In the genomic region with DNA sequence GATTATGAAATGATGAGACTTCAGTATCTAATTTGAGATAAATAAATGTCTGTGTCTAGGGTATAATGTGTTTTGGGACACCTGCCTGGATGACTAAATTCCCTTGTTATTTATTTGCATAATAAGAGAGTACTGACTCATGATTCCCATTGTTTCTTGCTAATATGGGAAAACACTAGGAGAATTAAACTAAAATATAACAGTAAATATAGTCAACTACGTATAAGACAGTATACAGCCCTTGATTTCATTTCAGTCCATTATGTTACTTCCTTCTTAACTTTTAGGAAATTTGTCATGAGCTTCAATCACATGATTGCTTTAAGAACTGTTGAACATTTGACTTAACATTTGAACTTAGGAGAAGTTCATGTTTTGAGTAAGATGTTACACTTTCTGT, we compare ENCODE assay signal across 12 cellular contexts.
DNase-seq lines count a peak whose midpoint lies in the region; ATAC-seq and TF ChIP-seq lines count a peak whose summit lies in the region.
"Had no signal": no experiment of that assay in that cellular context is flagged by ENCODE, and none has a peak within 500 bp of the region (broad histone marks: within the 10 kb centered on the region; RNA-seq: fewer than 3 reads in every experiment).

No MANE protein-coding gene starts in this region.

- no peak overlapping the region for H4K5ac ChIP-seq in H9 (ENCODE audit: insufficient read length, low read depth, low read length)

- peaks cover 27% of the 10 kb centered on the region for H3F3A ChIP-seq in PC-9 (ENCODE audit: insufficient read depth, low read depth)

- DNase-seq in activated CD4-positive, alpha-beta T cell treated with anti-CD3 and anti-CD28 coated beads for 36 hours, result no peak
- DNase-seq in activated CD4-positive, alpha-beta T cell treated with anti-CD3 and anti-CD28 coated beads, Interleukin-2, amount 50 U/mL, for 48 hours, result no peak
- DNase-seq in PC-9, result peak in 1 of 2 experiments; percentile 67
- DNase-seq in epithelial cell of esophagus (ENCODE audit: low read depth), result peak; percentile 84
- no peak for DNase-seq in HEK293T (ENCODE audit: extremely low spot score)
- no peak for DNase-seq in H9
- no peak for DNase-seq in NCI-H2196 treated with DMSO at 0.1 percent for 48 hours (lab: John Stamatoyannopoulos, UW; ENCODE audit: unreplicated experiment)
- DNase-seq: kidney, NCI-H1930 had no signal

- TF ChIP-seq CTCF in PC-9 (conservative IDR thresholded peaks at IDR 0.05) (no peak), epithelial cell of esophagus (IDR thresholded peaks at IDR 0.05; ENCODE audit: insufficient read depth, low read depth, low read length, missing control alignments) (no peak), H9 (conservative IDR thresholded peaks at IDR 0.05) (no peak)

- H3K4me2 ChIP-seq in PC-9 (peak overlapping the region; percentile 27), H9 (ENCODE audit: insufficient read depth, insufficient read length, low read length) (no peak overlapping the region)
- H3K4me2 ChIP-seq: neural progenitor cell had no signal

- H3K36me3 ChIP-seq in PC-9 (ENCODE audit: low read depth), result peaks cover 16% of the 10 kb centered on the region
- H3K36me3 ChIP-seq in skeletal muscle tissue (ENCODE audit: control insufficient read depth in 3 of 3, insufficient read depth in 3 of 3, low read length in 3 of 3), result peaks cover 0 to 17% (median 7%) of the 10 kb centered on the region in 3 donors
- H3K36me3 ChIP-seq: neural progenitor cell had no signal

- H2AK5ac ChIP-seq in H9 (ENCODE audit: insufficient read length, low read length), result no peak overlapping the region

- H4K8ac ChIP-seq in H9 (replicated peaks; ENCODE audit: insufficient read length, low read depth, low read length), result no peak overlapping the region

- WGBS in H9 (ENCODE audit: extremely low coverage, insufficient read length, low lambda C conversion rate), result no CpG with 5 or more reads among the region's 1 CpG

- no peak overlapping the region for H2BK5ac ChIP-seq in H9 (ENCODE audit: insufficient read length, low read length)

- no TSS peak for BruUV-seq in PC-9 (replicated peaks; lab: Mats Ljungman, UMichigan)

- no peak overlapping the region for H3K56ac ChIP-seq in H9 (ENCODE audit: insufficient read length, low read depth, low read length)

- H3K4me3 Mint-ChIP-seq in activated CD4-positive, alpha-beta T cell treated with anti-CD3 and anti-CD28 coated beads for 36 hours, result no peak overlapping the region
- H3K4me3 Mint-ChIP-seq in H9, result no peak overlapping the region
- H3K4me3 Mint-ChIP-seq: neural progenitor cell; T-helper 2 cell treated with Interferon-gamma antibody and Interleukin-4, amounts not matched to agents 5 μg/mL and 100 μg/mL, for 36 hours had no signal

- no peak overlapping the region for H2BK120ac ChIP-seq in H9 (ENCODE audit: low read depth, low read length, poor library complexity, severe bottlenecking)

- peak overlapping the region; percentile 47 for H3K27ac Mint-ChIP-seq in activated CD4-positive, alpha-beta T cell treated with anti-CD3 and anti-CD28 coated beads for 36 hours
- peak overlapping the region in 1 of 3 experiments; percentile 88; a peak in 1 of 7 replicates for H3K27ac Mint-ChIP-seq in H9
- H3K27ac Mint-ChIP-seq: neural progenitor cell; T-helper 2 cell treated with Interferon-gamma antibody and Interleukin-4, amounts not matched to agents 5 μg/mL and 100 μg/mL, for 36 hours had no signal

- no peaks in the 10 kb centered on the region for H3K27me3 Mint-ChIP-seq in activated CD4-positive, alpha-beta T cell treated with anti-CD3 and anti-CD28 coated beads for 36 hours
- no peaks in the 10 kb centered on the region for H3K27me3 Mint-ChIP-seq in H9 (ENCODE audit: low read depth)

- H3K27me3 ChIP-seq in PC-9 (ENCODE audit: insufficient read depth, low read depth), result no peaks in the 10 kb centered on the region
- H3K27me3 ChIP-seq in skeletal muscle tissue (ENCODE audit: control insufficient read depth in 3 of 3, insufficient read depth in 3 of 3, low read length in 3 of 3), result no peaks in the 10 kb centered on the region
- no peaks in the 10 kb centered on the region for H3K27me3 ChIP-seq in H9 (ENCODE audit: insufficient read depth, low read length)
- H3K27me3 ChIP-seq: neural progenitor cell had no signal

- H2BK15ac ChIP-seq in H9 (ENCODE audit: low read depth, low read length), result no peak overlapping the region

- H4K91ac ChIP-seq in H9 (ENCODE audit: insufficient read length, low read depth, low read length), result no peak overlapping the region

- H3K79me1 ChIP-seq in H9 (ENCODE audit: insufficient read depth, low read depth, low read length, poor library complexity, severe bottlenecking), result no peaks in the 10 kb centered on the region

- no peak overlapping the region for H2BK12ac ChIP-seq in H9 (ENCODE audit: insufficient read length, low read depth, low read length)

- CTCF ChIA-PET in activated CD4-positive, alpha-beta T cell treated with anti-CD3 and anti-CD28 coated beads for 36 hours (lab: Charles Lee), result interaction anchor here (1.0 to 2.6 kb wide), 5 partner anchors 10 to 90 kb away, joined by 4 to 13 read pairs (median 9); no protein-coding TSS in a partner anchor
- CTCF ChIA-PET in PC-9 (lab: Charles Lee) (no interaction called here), HEK293T (lab: Yijun Ruan, JAX) (interaction anchor here (0.5 kb wide), 1 partner anchor 20 kb away, joined by 3 read pairs; no protein-coding TSS in a partner anchor)

- H3K18ac ChIP-seq in H9 (ENCODE audit: insufficient read length, low read depth, low read length), result no peak overlapping the region

- peaks cover 46% of the 10 kb centered on the region for H3K4me1 Mint-ChIP-seq in activated CD4-positive, alpha-beta T cell treated with anti-CD3 and anti-CD28 coated beads for 36 hours
- peaks cover 3 to 7% of the 10 kb centered on the region in 2 experiments; a peak in 3 of 4 replicates for H3K4me1 Mint-ChIP-seq in H9
- H3K4me1 Mint-ChIP-seq: neural progenitor cell had no signal

- H4K20me1 ChIP-seq in PC-9 (ENCODE audit: insufficient read depth) (no peaks in the 10 kb centered on the region), H9 (ENCODE audit: control insufficient read depth, insufficient read depth, insufficient read length) (no peaks in the 10 kb centered on the region)

- no peak for ATAC-seq in activated CD4-positive, alpha-beta T cell treated with anti-CD3 and anti-CD28 coated beads for 36 hours

- H3K27ac ChIP-seq in PC-9 (peak overlapping the region; percentile 75), skeletal muscle tissue (ENCODE audit: low read depth, low read length) (peak overlapping the region; percentile 11), H9 (ENCODE audit: insufficient read length, low read depth, low read length) (no peak overlapping the region)
- H3K27ac ChIP-seq: neural progenitor cell had no signal

- H3K9me2 ChIP-seq in PC-9 (ENCODE audit: insufficient read depth), result no peaks in the 10 kb centered on the region

- intact Hi-C loops in activated CD4-positive, alpha-beta T cell treated with anti-CD3 and anti-CD28 coated beads for 36 hours (cut with DNase I, micrococcal nuclease), result loop anchor here in 1 of 2 experiments (1.0 kb wide), 1 partner anchor 9 kb away; no protein-coding TSS in a partner anchor
- intact Hi-C loops in PC-9 (cut with micrococcal nuclease; ENCODE audit: unreplicated experiment), result no loop called here

- H3K4ac ChIP-seq in H9 (ENCODE audit: low read depth, low read length), result no peak overlapping the region

- H2BK20ac ChIP-seq in H9 (ENCODE audit: low read depth, low read length, poor library complexity, severe bottlenecking), result no peak overlapping the region

- H3K14ac ChIP-seq in H9 (ENCODE audit: insufficient read depth, low read length), result no peak overlapping the region

- H2AFZ ChIP-seq in PC-9 (no peak overlapping the region), H9 (ENCODE audit: low read length) (no peak overlapping the region)
- H2AFZ ChIP-seq: neural progenitor cell had no signal

- H3K79me2 ChIP-seq in PC-9 (ENCODE audit: low read depth), result peaks cover 14% of the 10 kb centered on the region
- no peaks in the 10 kb centered on the region for H3K79me2 ChIP-seq in H9 (ENCODE audit: insufficient read depth, low read length)

- POLR2A ChIA-PET in activated CD4-positive, alpha-beta T cell treated with anti-CD3 and anti-CD28 coated beads for 36 hours (lab: Charles Lee), result interaction anchor here (0.7 kb wide), 1 partner anchor 142 kb away, joined by 3 read pairs; no protein-coding TSS in a partner anchor
- POLR2A ChIA-PET in PC-9 (lab: Charles Lee; ENCODE audit: unreplicated experiment), result interaction anchor here (0.5 to 0.6 kb wide), 3 partner anchors 9 to 67 kb away, joined by 3 to 5 read pairs (median 4); no protein-coding TSS in a partner anchor
- POLR2A ChIA-PET in HEK293T (lab: Yijun Ruan, JAX), result no interaction called here

- H3K9me3 ChIP-seq in PC-9 (ENCODE audit: insufficient read depth, low read depth), result no peaks in the 10 kb centered on the region
- H3K9me3 ChIP-seq in skeletal muscle tissue (ENCODE audit: control insufficient read depth in 3 of 3, low read length in 3 of 3), result no peaks in the 10 kb centered on the region
- no peaks in the 10 kb centered on the region for H3K9me3 ChIP-seq in H9 (ENCODE audit: control insufficient read depth, low read depth, low read length)

- peaks cover 22% of the 10 kb centered on the region for H3K4me1 ChIP-seq in PC-9 (replicated peaks; ENCODE audit: insufficient read depth)
- H3K4me1 ChIP-seq in skeletal muscle tissue (ENCODE audit: control insufficient read depth in 3 of 3, insufficient read depth in 3 of 3, low read length in 3 of 3), result no peaks in the 10 kb centered on the region
- no peaks in the 10 kb centered on the region for H3K4me1 ChIP-seq in H9 (ENCODE audit: insufficient read depth, low read length)
- H3K4me1 ChIP-seq: neural progenitor cell had no signal

- H3T11ph ChIP-seq in H9 (ENCODE audit: low read length), result no peak overlapping the region

- H3K4me3 ChIP-seq in PC-9 (no peak overlapping the region), epithelial cell of esophagus (ENCODE audit: low read length) (no peak overlapping the region), skeletal muscle tissue (ENCODE audit: low read length in 3 of 3) (no peak overlapping the region)
- H3K4me3 ChIP-seq: neural progenitor cell had no signal

- H3K23me2 ChIP-seq in H9 (ENCODE audit: insufficient read length, low read depth, low read length, poor library complexity, severe bottlenecking), result no peaks in the 10 kb centered on the region

- no peak overlapping the region for H3K23ac ChIP-seq in H9 (ENCODE audit: insufficient read length, low read depth, low read length)

- no peak overlapping the region for H3K9ac ChIP-seq in skeletal muscle tissue (ENCODE audit: low read depth in 1 of 3, low read length in 3 of 3)
- H3K9ac ChIP-seq in H9 (ENCODE audit: extremely low read depth, insufficient read length, low read length), result no peak overlapping the region
- H3K9ac ChIP-seq: neural progenitor cell had no signal

- no peaks in the 10 kb centered on the region for H3K9me3 Mint-ChIP-seq in activated CD4-positive, alpha-beta T cell treated with anti-CD3 and anti-CD28 coated beads for 36 hours (ENCODE audit: low read depth)
- H3K9me3 Mint-ChIP-seq in H9, result no peaks in the 10 kb centered on the region
- H3K9me3 Mint-ChIP-seq: neural progenitor cell; T-helper 2 cell treated with Interferon-gamma antibody and Interleukin-4, amounts not matched to agents 5 μg/mL and 100 μg/mL, for 36 hours had no signal

- peaks cover 44% of the 10 kb centered on the region for H3K36me3 Mint-ChIP-seq in activated CD4-positive, alpha-beta T cell treated with anti-CD3 and anti-CD28 coated beads for 36 hours (ENCODE audit: low read depth)
- H3K36me3 Mint-ChIP-seq in H9 (ENCODE audit: insufficient read depth in 1 of 3, low read depth in 3 of 3), result peaks cover 2 to 22% (median 11%) of the 10 kb centered on the region in 3 experiments; a peak in 5 of 7 replicates
